7 cellular contexts compared by ENCODE assay signal in the genomic region with DNA sequence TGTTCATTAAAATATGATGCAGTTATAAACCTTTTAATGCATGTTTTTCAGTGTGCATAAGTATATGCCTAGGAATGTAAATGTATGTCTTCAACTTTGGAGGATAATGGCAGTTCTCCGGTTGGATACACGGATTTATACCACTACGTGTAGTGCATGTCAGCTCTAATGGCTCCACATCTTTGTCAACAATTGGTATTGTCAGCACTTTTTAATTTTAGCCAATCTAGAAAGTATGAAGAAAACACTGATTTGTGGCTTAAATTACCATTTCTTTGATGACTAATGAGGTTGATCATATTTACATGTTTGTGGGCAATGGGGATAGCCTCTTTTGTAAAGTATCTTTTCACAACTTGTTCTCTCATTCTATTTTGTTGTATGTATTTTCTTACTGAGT.
"Had no signal": no experiment of that assay in that cellular context is flagged by ENCODE, and none has a peak within 500 bp of the region (broad histone marks: within the 10 kb centered on the region; RNA-seq: fewer than 3 reads in every experiment).

No MANE protein-coding gene starts in this region.

- H3K4me2 ChIP-seq: KMS-11 had no signal

- FAIRE-seq: HTR-8/SVneo had no signal

- H3K27ac ChIP-seq: HL-60, KMS-11 had no signal

- H3K9ac ChIP-seq: KMS-11 had no signal

- DNase-seq: Karpas-422, Kasumi-1, KBM-7, KG1 had no signal
